ENCODE assay signal across 8 cellular contexts in the genomic region with DNA sequence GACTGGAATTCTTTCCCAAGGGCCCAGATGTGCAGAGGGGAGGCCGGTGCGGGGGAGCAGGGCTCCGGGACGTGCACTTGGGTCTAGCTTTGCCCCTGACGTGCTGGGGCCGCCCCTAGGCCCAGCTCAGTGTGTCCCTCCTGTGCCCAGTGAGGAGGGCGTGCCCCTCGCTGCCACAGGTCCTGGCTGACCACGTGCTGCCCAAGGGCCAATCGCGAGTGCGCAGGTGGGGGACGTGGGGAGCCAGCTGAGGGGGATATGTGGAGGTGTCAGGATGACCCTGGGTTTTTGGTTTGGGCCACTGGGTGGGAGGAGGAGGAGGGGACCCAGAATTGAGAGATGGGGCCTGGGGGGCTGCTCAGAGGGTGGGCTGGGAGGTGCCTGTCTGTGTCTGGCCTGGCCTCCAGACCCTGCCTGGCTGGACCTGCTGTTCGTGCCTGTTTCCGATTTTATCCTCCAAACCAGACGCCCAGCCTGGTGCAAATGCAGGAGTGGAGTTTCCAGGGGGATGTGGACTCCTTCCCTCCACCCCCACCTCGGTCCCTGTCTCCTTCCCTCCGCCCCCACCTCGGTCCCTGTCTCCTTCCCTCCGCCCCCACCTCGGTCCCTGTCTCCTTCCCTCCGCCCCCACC. TPM values are rescaled to one million over a fixed set of nuclear protein-coding genes. Genes with fewer than 3 reads are reported as not detected.
DNase-seq lines count a peak whose midpoint lies in the region; ATAC-seq and TF ChIP-seq lines count a peak whose summit lies in the region.

No MANE protein-coding gene starts in this region.

- POLR2A ChIA-PET in WTC11 (lab: Charles Lee), result no interaction called here

- peak overlapping the region; percentile 41; the same call in 1 of the 2 replicates for H3K9ac ChIP-seq in ES-I3 (ENCODE audit: low read depth, low read length)

- H3K36me3 ChIP-seq in ES-I3 (ENCODE audit: insufficient read depth, low read length), result no peaks in the 10 kb centered on the region

- no peaks in the 10 kb centered on the region; the same call in 1 of the 2 replicates for H3K4me1 ChIP-seq in ES-I3 (ENCODE audit: insufficient read depth, low read length)

- no peaks in the 10 kb centered on the region for H3K9me3 Mint-ChIP-seq in WTC11
- no peaks in the 10 kb centered on the region for H3K9me3 Mint-ChIP-seq in osteocyte (ENCODE audit: unreplicated experiment)

- no peaks in the 10 kb centered on the region for H3K4me1 Mint-ChIP-seq in WTC11
- H3K4me1 Mint-ChIP-seq in osteocyte (ENCODE audit: unreplicated experiment), result peaks cover 9% of the 10 kb centered on the region

- H3K4me3 Mint-ChIP-seq in WTC11 (peak overlapping the region; percentile 52), osteocyte (ENCODE audit: unreplicated experiment) (peak overlapping the region; percentile 59)

- no peaks in the 10 kb centered on the region for H3K9me3 ChIP-seq in ES-I3 (ENCODE audit: control insufficient read depth, insufficient read depth, low read length)

- H3K36me3 Mint-ChIP-seq in WTC11 (no peaks in the 10 kb centered on the region), osteocyte (ENCODE audit: unreplicated experiment) (peaks cover 3% of the 10 kb centered on the region)

- ATAC-seq in WTC11, result peak; percentile 82

- DNase-seq in HuH-7 (ENCODE audit: low spot score) (peak; percentile 87), WTC11 (ENCODE audit: low spot score) (peak; percentile 76), fibroblast of the aortic adventitia (ENCODE audit: low read depth) (peak; percentile 24), osteocyte (ENCODE audit: extremely low spot score, unreplicated experiment) (no peak), NCI-H1048 (lab: John Stamatoyannopoulos, UW) (no peak), activated gamma-delta T cell (lab: John Stamatoyannopoulos, UW) (no peak), ureter (ENCODE audit: low spot score) (no peak)

- no peak overlapping the region for H3K27ac Mint-ChIP-seq in WTC11
- H3K27ac Mint-ChIP-seq in osteocyte (ENCODE audit: unreplicated experiment), result peak overlapping the region; percentile 82

- CTCF ChIA-PET in WTC11 (lab: Charles Lee), result interaction anchor here (0.6 to 1.8 kb wide), 9 partner anchors 11 to 194 kb away, joined by 3 to 14 read pairs (median 3); partner anchors contain the start of gene UBE2J2

- H3K27me3 Mint-ChIP-seq in WTC11 (ENCODE audit: low read depth) (no peaks in the 10 kb centered on the region), osteocyte (ENCODE audit: unreplicated experiment) (no peaks in the 10 kb centered on the region)

- peak overlapping the region; percentile 31 for H3K4me3 ChIP-seq in fibroblast of the aortic adventitia (ENCODE audit: low read depth, low read length)

- TF ChIP-seq CTCF in WTC11 (IDR thresholded peaks at IDR 0.05), result no peak
- no peak for TF ChIP-seq CTCF in fibroblast of the aortic adventitia (IDR thresholded peaks at IDR 0.05; ENCODE audit: insufficient read depth, low read length)
- no peak for TF ChIP-seq CTCF in osteocyte (IDR thresholded peaks at IDR 0.05)

TF ChIP-seq in WTC11, 78 proteins besides CTCF, POLR2A, EP300 and RAD21:
- TF ChIP-seq SMAD3 (CRISPR knock-in tag; IDR thresholded peaks at IDR 0.05; ENCODE audit: borderline replicate concordance), result no peak
- TF ChIP-seq SP1 (CRISPR knock-in tag; conservative IDR thresholded peaks at IDR 0.05), result peak; percentile 35; the same call in 1 of the 2 replicates
- 0 out of 2 replicates have a peak, but pooled peaks have one; percentile 7 for TF ChIP-seq MYBL2 (CRISPR knock-in tag; IDR thresholded peaks at IDR 0.05)
- no peak for TF ChIP-seq TCF7 (CRISPR knock-in tag; IDR thresholded peaks at IDR 0.05; ENCODE audit: low read depth)
- 0 out of 2 replicates have a peak, but pooled peaks have one; percentile 58 for TF ChIP-seq ATF1 (CRISPR knock-in tag; IDR thresholded peaks at IDR 0.05)
- TF ChIP-seq PRDM15 (CRISPR knock-in tag; IDR thresholded peaks at IDR 0.05), result peak; percentile 91
- TF ChIP-seq, protein P1, sequence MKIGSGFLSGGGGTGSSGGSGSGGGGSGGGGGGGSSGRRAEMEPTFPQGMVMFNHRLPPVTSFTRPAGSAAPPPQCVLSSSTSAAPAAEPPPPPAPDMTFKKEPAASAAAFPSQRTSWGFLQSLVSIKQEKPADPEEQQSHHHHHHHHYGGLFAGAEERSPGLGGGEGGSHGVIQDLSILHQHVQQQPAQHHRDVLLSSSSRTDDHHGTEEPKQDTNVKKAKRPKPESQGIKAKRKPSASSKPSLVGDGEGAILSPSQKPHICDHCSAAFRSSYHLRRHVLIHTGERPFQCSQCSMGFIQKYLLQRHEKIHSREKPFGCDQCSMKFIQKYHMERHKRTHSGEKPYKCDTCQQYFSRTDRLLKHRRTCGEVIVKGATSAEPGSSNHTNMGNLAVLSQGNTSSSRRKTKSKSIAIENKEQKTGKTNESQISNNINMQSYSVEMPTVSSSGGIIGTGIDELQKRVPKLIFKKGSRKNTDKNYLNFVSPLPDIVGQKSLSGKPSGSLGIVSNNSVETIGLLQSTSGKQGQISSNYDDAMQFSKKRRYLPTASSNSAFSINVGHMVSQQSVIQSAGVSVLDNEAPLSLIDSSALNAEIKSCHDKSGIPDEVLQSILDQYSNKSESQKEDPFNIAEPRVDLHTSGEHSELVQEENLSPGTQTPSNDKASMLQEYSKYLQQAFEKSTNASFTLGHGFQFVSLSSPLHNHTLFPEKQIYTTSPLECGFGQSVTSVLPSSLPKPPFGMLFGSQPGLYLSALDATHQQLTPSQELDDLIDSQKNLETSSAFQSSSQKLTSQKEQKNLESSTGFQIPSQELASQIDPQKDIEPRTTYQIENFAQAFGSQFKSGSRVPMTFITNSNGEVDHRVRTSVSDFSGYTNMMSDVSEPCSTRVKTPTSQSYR (CRISPR knock-in tag; IDR thresholded peaks at IDR 0.05), result no peak
- TF ChIP-seq NFYB (CRISPR knock-in tag; conservative IDR thresholded peaks at IDR 0.05; ENCODE audit: low read depth), result peak; percentile 80
- TF ChIP-seq MAX (CRISPR knock-in tag; IDR thresholded peaks at IDR 0.05), result 0 out of 2 replicates have a peak, but pooled peaks have one; percentile 11
- peak; percentile 92 for TF ChIP-seq ZNF121 (CRISPR knock-in tag; IDR thresholded peaks at IDR 0.05)
- peak; percentile 98 for TF ChIP-seq USF2 (CRISPR knock-in tag; IDR thresholded peaks at IDR 0.05)
- TF ChIP-seq, protein P2, sequence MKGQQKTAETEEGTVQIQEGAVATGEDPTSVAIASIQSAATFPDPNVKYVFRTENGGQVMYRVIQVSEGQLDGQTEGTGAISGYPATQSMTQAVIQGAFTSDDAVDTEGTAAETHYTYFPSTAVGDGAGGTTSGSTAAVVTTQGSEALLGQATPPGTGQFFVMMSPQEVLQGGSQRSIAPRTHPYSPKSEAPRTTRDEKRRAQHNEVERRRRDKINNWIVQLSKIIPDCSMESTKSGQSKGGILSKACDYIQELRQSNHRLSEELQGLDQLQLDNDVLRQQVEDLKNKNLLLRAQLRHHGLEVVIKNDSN (CRISPR knock-in tag; IDR thresholded peaks at IDR 0.05), result peak; percentile 98
- 0 out of 2 replicates have a peak, but pooled peaks have one; percentile 9 for TF ChIP-seq ETV6 (CRISPR knock-in tag; IDR thresholded peaks at IDR 0.05)

RNA-seq across cellular contexts. Expression of gene RNF223, which starts 6.1 kb away (rescaled TPM):
- not detected in 3 replicates for total RNA-seq in WTC11 (2021)
- total RNA-seq in fibroblast of the aortic adventitia (ENCODE audit: low replicate concordance), result not detected in 2 replicates
- not detected in 2 replicates for total RNA-seq in osteocyte
- total RNA-seq in ureter, result 6.3 TPM

RNA-seq across cellular contexts. Expression of gene C1orf159, which starts 35.7 kb away (rescaled TPM):
- total RNA-seq in WTC11 (2021) (13.9 to 17.8 TPM (median 14.0 TPM) in 3 replicates), fibroblast of the aortic adventitia (ENCODE audit: low replicate concordance) (6.1 and 7.7 TPM in 2 replicates), osteocyte (16.9 and 17.9 TPM in 2 replicates), ureter (29.8 TPM)

Comparison
In these comparisons a context has a peak if more than half of its experiments do, and no peak if none do; other contexts are left out.
1. DNase-seq: peak in HuH-7 (single experiment), WTC11 (single experiment) and fibroblast of the aortic adventitia (single experiment); none in osteocyte (single experiment), NCI-H1048 (single experiment), activated gamma-delta T cell (single experiment) and ureter (single experiment).